ENCODE assay signal across 7 cellular contexts in genomic region chr2:25228848-25229674, GRCh38.
DNase-seq lines count a peak whose midpoint lies in the region; ATAC-seq and TF ChIP-seq lines count a peak whose summit lies in the region.

No MANE protein-coding gene starts in this region.

- H3K4me1 ChIP-seq in adrenal gland (replicated peaks in 1 of 2), result peaks cover 16 to 20% of the 10 kb centered on the region in 2 donors
- H3K4me1 ChIP-seq in heart right ventricle, result peaks cover 6 to 30% (median 24%) of the 10 kb centered on the region in 9 donors
- H3K4me1 ChIP-seq in psoas muscle, result peaks cover 3% of the 10 kb centered on the region

- intact Hi-C loops in adrenal gland (cut with DNase I), result no loop called here
- intact Hi-C loops in heart right ventricle (cut with DNase I), result no loop called here
- intact Hi-C loops in psoas muscle (cut with DNase I), result no loop called here

- peak in 1 of 2 donors; percentile 27 for TF ChIP-seq POLR2A in adrenal gland (IDR thresholded peaks at IDR 0.05)

- 3 to 19% (median 15%) methylated on average over 14 to 19 of the region's 19 CpGs for WGBS in adrenal gland, 4 donors
- WGBS in heart right ventricle, 2 donors, result 22 to 26% methylated on average over 19 of the region's 19 CpGs
- WGBS in psoas muscle, 3 donors, result 33 to 41% (median 34%) methylated on average over 19 of the region's 19 CpGs

- TF ChIP-seq CTCF in adrenal gland (IDR thresholded peaks at IDR 0.05) (peak; percentile 45 to 73 (median 72)), heart right ventricle (IDR thresholded peaks at IDR 0.05) (peak; percentile 47 to 80 (median 72)), psoas muscle (IDR thresholded peaks at IDR 0.05) (peak; percentile 58)

- H3K27ac ChIP-seq in adrenal gland (peak overlapping the region; percentile 48 to 91 (median 73)), heart right ventricle (peak overlapping the region in 8 of 10 donors; percentile 10 to 58 (median 46)), psoas muscle (no peak overlapping the region)

- H3K27me3 ChIP-seq in adrenal gland (no peaks in the 10 kb centered on the region), heart right ventricle (no peaks in the 10 kb centered on the region), psoas muscle (ENCODE audit: insufficient read depth in 3 of 3, low read length in 2 of 3) (no peaks in the 10 kb centered on the region)

- H3K4me3 ChIP-seq in adrenal gland (no peak overlapping the region), heart right ventricle (no peak overlapping the region), psoas muscle (no peak overlapping the region)

- ATAC-seq in heart right ventricle, result peak; percentile 74 to 91 (median 86)
- peak; percentile 56 to 76 (median 68) for ATAC-seq in psoas muscle
- ATAC-seq in HG03565 (IDR thresholded peaks at IDR 0.05; ENCODE audit: unreplicated experiment), result no peak

- H3K36me3 ChIP-seq in adrenal gland (replicated peaks in 1 of 2) (peaks cover 0 to 22% of the 10 kb centered on the region in 2 donors), heart right ventricle (peaks cover 0 to 31% (median 16%) of the 10 kb centered on the region in 9 donors), psoas muscle (ENCODE audit: insufficient read depth in 1 of 2, low read depth in 1 of 2) (peaks cover 2 to 27% of the 10 kb centered on the region in 2 donors)

- H3K9me3 ChIP-seq in adrenal gland (replicated peaks in 1 of 3) (no peaks in the 10 kb centered on the region), heart right ventricle (no peaks in the 10 kb centered on the region), psoas muscle (no peaks in the 10 kb centered on the region)

- DNase-seq in Daoy (ENCODE audit: low read depth) (peak; percentile 87), HS-27A (ENCODE audit: low read depth) (peak; percentile 30), NCI-H748 treated with DMSO at 0.1 percent for 48 hours (lab: John Stamatoyannopoulos, UW) (peak; percentile 9), adrenal gland (peak; percentile 76 to 88 (median 85)), heart right ventricle (peak; percentile 74 to 81), psoas muscle (peak; percentile 74 to 82)

Comparison
In these comparisons a context has a peak if more than half of its experiments do, and no peak if none do; other contexts are left out.
1. DNase-seq: peak in every context shown above with its lines; median percentile 87 in Daoy; 85 in adrenal gland; 78 in psoas muscle; 78 in heart right ventricle; 30 in HS-27A; 9 in NCI-H748 treated with DMSO at 0.1 percent for 48 hours.